8 cellular contexts compared by ENCODE assay signal in genomic region chr13:76887070-76887563, GRCh38. TPM values are rescaled to one million over a fixed set of nuclear protein-coding genes. Genes with fewer than 3 reads are reported as not detected.
DNase-seq lines count a peak whose midpoint lies in the region; ATAC-seq and TF ChIP-seq lines count a peak whose summit lies in the region.

No MANE protein-coding gene starts in this region.

- ATAC-seq in GM18505 (IDR thresholded peaks at IDR 0.05; ENCODE audit: unreplicated experiment), result no peak
- no peak for ATAC-seq in GM18868 (IDR thresholded peaks at IDR 0.05; ENCODE audit: unreplicated experiment)

- H3K4me1 ChIP-seq in liver (ENCODE audit: control insufficient read depth in 4 of 4, insufficient read depth in 4 of 4, low read length in 3 of 4) (peaks cover 9 to 22% (median 15%) of the 10 kb centered on the region in 4 donors), tibial nerve (peaks cover 0 to 34% (median 6%) of the 10 kb centered on the region in 4 donors)

- CTCF ChIA-PET in activated CD4-positive, alpha-beta T cell treated with anti-CD3 and anti-CD28 coated beads, Interleukin-2, amount 10 ng/mL, durations not matched to agents 7 days and 5 days (lab: Charles Lee), result interaction anchor here (0.9 to 2.8 kb wide), 4 partner anchors 8 to 18 kb away, joined by 3 to 17 read pairs (median 7); no protein-coding TSS in a partner anchor

- H3K9me3 ChIP-seq in liver (ENCODE audit: control insufficient read depth in 4 of 4, low read length in 3 of 4), result no peaks in the 10 kb centered on the region
- H3K9me3 ChIP-seq in tibial nerve, result no peaks in the 10 kb centered on the region

- H3K4me1 Mint-ChIP-seq in activated CD4-positive, alpha-beta T cell treated with anti-CD3 and anti-CD28 coated beads, Interleukin-2, amount 10 ng/mL, durations not matched to agents 7 days and 5 days, result peaks cover 26% of the 10 kb centered on the region

- H3K4me3 Mint-ChIP-seq in activated CD4-positive, alpha-beta T cell treated with anti-CD3 and anti-CD28 coated beads, Interleukin-2, amount 10 ng/mL, durations not matched to agents 7 days and 5 days, result peak overlapping the region; percentile 76

- WGBS in liver, result 16% methylated on average over 20 of the region's 20 CpGs
- WGBS in tibial nerve, 2 donors, result 3 to 10% methylated on average over 20 of the region's 20 CpGs

- H3K27ac Mint-ChIP-seq in activated CD4-positive, alpha-beta T cell treated with anti-CD3 and anti-CD28 coated beads, Interleukin-2, amount 10 ng/mL, durations not matched to agents 7 days and 5 days, result peak overlapping the region; percentile 62

- H3K27me3 Mint-ChIP-seq in activated CD4-positive, alpha-beta T cell treated with anti-CD3 and anti-CD28 coated beads, Interleukin-2, amount 10 ng/mL, durations not matched to agents 7 days and 5 days, result peaks cover 24% of the 10 kb centered on the region

- TF ChIP-seq POLR2A in tibial nerve (IDR thresholded peaks at IDR 0.05), result no peak
- TF ChIP-seq POLR2A in GM18505 (IDR thresholded peaks at IDR 0.05; ENCODE audit: borderline replicate concordance, extremely low read depth, insufficient read depth, insufficient read length), result no peak

- POLR2A ChIA-PET in activated CD4-positive, alpha-beta T cell treated with anti-CD3 and anti-CD28 coated beads, Interleukin-2, amount 10 ng/mL, durations not matched to agents 7 days and 5 days (lab: Charles Lee), result no interaction called here

- H3K27ac ChIP-seq in liver (ENCODE audit: low read depth in 1 of 2, low read length in 2 of 2), result peak overlapping the region in 1 of 2 donors; percentile 55
- H3K27ac ChIP-seq in tibial nerve, result peak overlapping the region; percentile 81 to 98 (median 92)

- no peak for DNase-seq in activated CD4-positive, alpha-beta T cell treated with anti-CD3 and anti-CD28 coated beads, Interleukin-2, amount 10 ng/mL, durations not matched to agents 7 days and 5 days
- no peak for DNase-seq in activated CD4-positive, alpha-beta T cell treated with anti-CD3 and anti-CD28 coated beads for 4 hours
- no peak for DNase-seq in cardiac fibroblast (ENCODE audit: low read depth in 2 of 2)
- no peak for DNase-seq in tibial nerve (ENCODE audit: low spot score in 2 of 2)
- DNase-seq in HT-29 (ENCODE audit: low spot score), result no peak

- H3K9me3 Mint-ChIP-seq in activated CD4-positive, alpha-beta T cell treated with anti-CD3 and anti-CD28 coated beads, Interleukin-2, amount 10 ng/mL, durations not matched to agents 7 days and 5 days, result no peaks in the 10 kb centered on the region

- no peaks in the 10 kb centered on the region for H3K36me3 ChIP-seq in liver (ENCODE audit: control insufficient read depth in 4 of 4, insufficient read depth in 3 of 4, low read depth in 1 of 4, low read length in 3 of 4)
- H3K36me3 ChIP-seq in tibial nerve, result no peaks in the 10 kb centered on the region

- TF ChIP-seq CTCF in cardiac fibroblast (IDR thresholded peaks at IDR 0.05; ENCODE audit: low read depth, low read length) (no peak), liver (IDR thresholded peaks at IDR 0.05; ENCODE audit: low read depth, low read length, missing input control) (no peak), tibial nerve (IDR thresholded peaks at IDR 0.05) (no peak)

- H3K4me3 ChIP-seq in cardiac fibroblast (replicated peaks in 1 of 2; ENCODE audit: low read depth in 2 of 2, low read length in 2 of 2) (peak overlapping the region; percentile 56 to 76), liver (ENCODE audit: low read depth in 1 of 3, low read length in 3 of 3) (peak overlapping the region; percentile 55 to 60 (median 57)), tibial nerve (peak overlapping the region; percentile 73 to 95 (median 82))

- TF ChIP-seq RAD21 in liver (IDR thresholded peaks at IDR 0.05), result no peak

- H3K27me3 ChIP-seq in liver (ENCODE audit: control insufficient read depth in 4 of 4, insufficient read depth in 4 of 4, low read length in 3 of 4), result peaks cover 0 to 8% (median 6%) of the 10 kb centered on the region in 4 donors
- H3K27me3 ChIP-seq in tibial nerve, result no peaks in the 10 kb centered on the region

- TF ChIP-seq EP300 in tibial nerve (IDR thresholded peaks at IDR 0.05), result no peak

- peaks cover 3% of the 10 kb centered on the region for H3K36me3 Mint-ChIP-seq in activated CD4-positive, alpha-beta T cell treated with anti-CD3 and anti-CD28 coated beads, Interleukin-2, amount 10 ng/mL, durations not matched to agents 7 days and 5 days (ENCODE audit: low read depth)

- peak overlapping the region in 1 of 2 donors; percentile 39 for H3K9ac ChIP-seq in liver (ENCODE audit: low read depth in 1 of 2, low read length in 2 of 2)

TF ChIP-seq in liver, 16 proteins besides CTCF, POLR2A, EP300 and RAD21:
- TF ChIP-seq TAF1 (conservative IDR thresholded peaks at IDR 0.05) (no peak), MAX (IDR thresholded peaks at IDR 0.05) (no peak), HNF4A (conservative IDR thresholded peaks at IDR 0.05) (no peak)

RNA-seq across cellular contexts. Expression of gene KCTD12, which starts 0.9 kb away (rescaled TPM):
- total RNA-seq in activated CD4-positive, alpha-beta T cell treated with anti-CD3 and anti-CD28 coated beads, Interleukin-2, amount 10 ng/mL, durations not matched to agents 7 days and 5 days, result 1 to 10 TPM; 5.8 to 5.9 TPM
- total RNA-seq in liver (10 to 100 TPM in 1 of 2 donors, 1 to 10 TPM in 1; 8.7 to 14.8 TPM), tibial nerve (100 to 1,000 TPM; 126 to 217 (median 159) TPM)
- 1 to 10 TPM; 1.5 to 4.6 TPM for polyA plus RNA-seq in liver
- total RNA-seq in HT-29 (2014; rRNA removed; shearing (Covaris generic)), result 6.4 and 7.4 TPM in 2 replicates

Comparison
In these comparisons a context has a peak if more than half of its experiments do, and no peak if none do; other contexts are left out.
1. RNA of gene KCTD12, which starts 0.9 kb away (total RNA-seq): 126 to 217 TPM in tibial nerve; 8.7 to 14.8 TPM in liver, 6.4 to 7.4 TPM in HT-29 and 5.8 to 5.9 TPM in activated CD4-positive, alpha-beta T cell treated with anti-CD3 and anti-CD28 coated beads, Interleukin-2, amount 10 ng/mL, durations not matched to agents 7 days and 5 days; every median in the first group is over 4 times any median in the second.
2. Peak in every context shown above with its lines, with median percentiles within 50 percentile points of each other: H3K4me3 ChIP-seq.